Comparison of ENCODE assay signal across 15 cellular contexts in genomic region chrX:153412746-153413720, GRCh38. TPM values are rescaled to one million over a fixed set of nuclear protein-coding genes. Genes with fewer than 3 reads are reported as not detected.
DNase-seq lines count a peak whose midpoint lies in the region; ATAC-seq and TF ChIP-seq lines count a peak whose summit lies in the region.
"Had no signal": no experiment of that assay in that cellular context is flagged by ENCODE, and none has a peak within 500 bp of the region (broad histone marks: within the 10 kb centered on the region; RNA-seq: fewer than 3 reads in every experiment).

No MANE protein-coding gene starts in this region.

- no peak for ATAC-seq in activated naive CD8-positive, alpha-beta T cell treated with anti-CD3 and anti-CD28 coated beads, Interleukin-2, amount 50 U/mL, for 24 hours
- ATAC-seq: stimulated activated naive B cell treated with anti-CD40 and anti-IgM and Interleukin-4, amounts not matched to agents 10 μg/mL and 1 μg/mL and 100 μg/mL, for 72 hours had no signal

- H3K4me1 Mint-ChIP-seq in activated naive CD8-positive, alpha-beta T cell treated with anti-CD3 and anti-CD28 coated beads, Interleukin-2, amount 50 U/mL, for 24 hours = peaks cover 8% of the 10 kb centered on the region
- peaks cover 7% of the 10 kb centered on the region for H3K4me1 Mint-ChIP-seq in activated naive CD8-positive, alpha-beta T cell treated with anti-CD3 and anti-CD28 coated beads for 36 hours
- H3K4me1 Mint-ChIP-seq in type B pancreatic cell (ENCODE audit: unreplicated experiment) = no peaks in the 10 kb centered on the region

- H3K4me3 ChIP-seq in epithelial cell of proximal tubule (ENCODE audit: low read depth, low read length) = no peak overlapping the region

- no peak overlapping the region for H3K27ac ChIP-seq in substantia nigra (ENCODE audit: low read depth, low read length, poor library complexity, severe bottlenecking)
- H3K27ac ChIP-seq: ascending aorta, C4-2B had no signal

- H3K27me3 Mint-ChIP-seq in activated naive CD8-positive, alpha-beta T cell treated with anti-CD3 and anti-CD28 coated beads, Interleukin-2, amount 50 U/mL, for 24 hours = no peaks in the 10 kb centered on the region
- H3K27me3 Mint-ChIP-seq in activated naive CD8-positive, alpha-beta T cell treated with anti-CD3 and anti-CD28 coated beads for 36 hours = no peaks in the 10 kb centered on the region
- H3K27me3 Mint-ChIP-seq in type B pancreatic cell = peaks cover 17% of the 10 kb centered on the region

- peak overlapping the region; percentile 73 for H3K4me3 Mint-ChIP-seq in activated naive CD8-positive, alpha-beta T cell treated with anti-CD3 and anti-CD28 coated beads, Interleukin-2, amount 50 U/mL, for 24 hours
- no peak overlapping the region for H3K4me3 Mint-ChIP-seq in activated naive CD8-positive, alpha-beta T cell treated with anti-CD3 and anti-CD28 coated beads for 36 hours
- no peak overlapping the region for H3K4me3 Mint-ChIP-seq in type B pancreatic cell

- in situ Hi-C loops in SK-MEL-5 (cut with HindIII; ENCODE audit: low pct_unique_long_range_greater_than_20kb, low sequenced_read_pairs) = no loop called here

- H3K9me3 Mint-ChIP-seq in activated naive CD8-positive, alpha-beta T cell treated with anti-CD3 and anti-CD28 coated beads, Interleukin-2, amount 50 U/mL, for 24 hours = no peaks in the 10 kb centered on the region
- no peaks in the 10 kb centered on the region for H3K9me3 Mint-ChIP-seq in activated naive CD8-positive, alpha-beta T cell treated with anti-CD3 and anti-CD28 coated beads for 36 hours
- H3K9me3 Mint-ChIP-seq in type B pancreatic cell = no peaks in the 10 kb centered on the region
- H3K9me3 Mint-ChIP-seq: stimulated activated naive B cell treated with anti-CD40 and anti-IgM and Interleukin-4, amounts not matched to agents 10 μg/mL and 1 μg/mL and 100 μg/mL, for 72 hours had no signal

- TF ChIP-seq CTCF in epithelial cell of proximal tubule (conservative IDR thresholded peaks at IDR 0.05; ENCODE audit: low read depth, low read length) = peak; percentile 7
- peak; percentile 36 for TF ChIP-seq CTCF in type B pancreatic cell (conservative IDR thresholded peaks at IDR 0.05)

- no peak overlapping the region for H3K27ac Mint-ChIP-seq in activated naive CD8-positive, alpha-beta T cell treated with anti-CD3 and anti-CD28 coated beads, Interleukin-2, amount 50 U/mL, for 24 hours
- no peak overlapping the region for H3K27ac Mint-ChIP-seq in activated naive CD8-positive, alpha-beta T cell treated with anti-CD3 and anti-CD28 coated beads for 36 hours
- H3K27ac Mint-ChIP-seq in type B pancreatic cell = no peak overlapping the region
- H3K27ac Mint-ChIP-seq: stimulated activated naive B cell treated with anti-CD40 and anti-IgM and Interleukin-4, amounts not matched to agents 10 μg/mL and 1 μg/mL and 100 μg/mL, for 72 hours had no signal

- no peak for DNase-seq in activated naive CD8-positive, alpha-beta T cell treated with anti-CD3 and anti-CD28 coated beads, Interleukin-2, amount 50 U/mL, for 24 hours
- DNase-seq in activated naive CD8-positive, alpha-beta T cell treated with anti-CD3 and anti-CD28 coated beads for 36 hours = no peak
- DNase-seq in SK-MEL-5 (ENCODE audit: low read depth, low spot score) = peak; percentile 19
- DNase-seq in epithelial cell of proximal tubule (ENCODE audit: low read depth) = no peak
- DNase-seq in type B pancreatic cell (ENCODE audit: extremely low spot score, unreplicated experiment) = no peak
- no peak for DNase-seq in GM03348 (ENCODE audit: low spot score)
- no peak for DNase-seq in substantia nigra (lab: John Stamatoyannopoulos, UW)
- no peak for DNase-seq in anterior cingulate cortex (lab: John Stamatoyannopoulos, UW)
- DNase-seq: activated CD8-positive, alpha-beta memory T cell treated with anti-CD3 and anti-CD28 coated beads, Interleukin-2, amount 50 U/mL, for 4 hours; posterior cingulate gyrus; stimulated activated CD4-positive, alpha-beta T cell treated with anti-CD3 and anti-CD28 coated beads, Interleukin-1b, Interleukin-23, amount 100 ng/mL, for 48 hours; stimulated activated naive B cell treated with anti-CD40 and anti-IgM and Interleukin-4, amounts not matched to agents 10 μg/mL and 1 μg/mL and 100 μg/mL, for 72 hours had no signal

- H3K36me3 Mint-ChIP-seq in activated naive CD8-positive, alpha-beta T cell treated with anti-CD3 and anti-CD28 coated beads, Interleukin-2, amount 50 U/mL, for 24 hours (ENCODE audit: low read depth) = no peaks in the 10 kb centered on the region
- no peaks in the 10 kb centered on the region for H3K36me3 Mint-ChIP-seq in activated naive CD8-positive, alpha-beta T cell treated with anti-CD3 and anti-CD28 coated beads for 36 hours
- H3K36me3 Mint-ChIP-seq in type B pancreatic cell = no peaks in the 10 kb centered on the region

RNA-seq across cellular contexts. Expression of gene ZFP92, which starts 1.8 kb away (rescaled TPM):
- 1 to 10 TPM; 1.3 to 1.5 TPM for total RNA-seq in activated naive CD8-positive, alpha-beta T cell treated with anti-CD3 and anti-CD28 coated beads for 36 hours
- total RNA-seq in SK-MEL-5 (2014; rRNA removed; shearing (Covaris generic)) = 0.53 and 0.56 TPM in 2 replicates
- 0.70 and 1.2 TPM in 2 replicates for polyA plus RNA-seq in SK-MEL-5 (2015; cell fraction: cytosol; rRNA removed)
- 0.30 and 0.33 TPM in 2 replicates for polyA plus RNA-seq in SK-MEL-5 (2015; cell fraction: nucleus; rRNA removed)
- total RNA-seq in epithelial cell of proximal tubule (0.06 and 0.14 TPM in 2 replicates), type B pancreatic cell (ENCODE audit: low replicate concordance) (0.26 and 0.41 TPM in 2 replicates)

RNA-seq across cellular contexts. Expression of gene PNMA6E, which starts 11.9 kb away (rescaled TPM):
- total RNA-seq in activated naive CD8-positive, alpha-beta T cell treated with anti-CD3 and anti-CD28 coated beads for 36 hours = not detected
- total RNA-seq in SK-MEL-5 (2014; rRNA removed; shearing (Covaris generic)) = not detected in 2 replicates
- polyA plus RNA-seq in SK-MEL-5 (2015; cell fraction: cytosol; rRNA removed) = not detected in 2 replicates
- polyA plus RNA-seq in SK-MEL-5 (2015; cell fraction: nucleus; rRNA removed) = not detected in 2 replicates
- total RNA-seq in epithelial cell of proximal tubule (not detected in 2 replicates), type B pancreatic cell (ENCODE audit: low replicate concordance) (not detected in 2 replicates)
- total RNA-seq: ascending aorta, NCI-H460 had no signal

RNA-seq across cellular contexts. Expression of gene TREX2, which starts 32.8 kb away (rescaled TPM):
- total RNA-seq in activated naive CD8-positive, alpha-beta T cell treated with anti-CD3 and anti-CD28 coated beads for 36 hours = 1 to 10 TPM; 1.8 to 2.1 TPM
- 0.19 and 0.40 TPM in 2 replicates for total RNA-seq in SK-MEL-5 (2014; rRNA removed; shearing (Covaris generic))
- polyA plus RNA-seq in SK-MEL-5 (2015; cell fraction: cytosol; rRNA removed) = 0.96 and 2.4 TPM in 2 replicates
- 1.7 and 2.2 TPM in 2 replicates for polyA plus RNA-seq in SK-MEL-5 (2015; cell fraction: nucleus; rRNA removed)
- not detected in 2 replicates for total RNA-seq in epithelial cell of proximal tubule
- total RNA-seq in type B pancreatic cell (ENCODE audit: low replicate concordance) = 0.72 and 1.3 TPM in 2 replicates

RNA-seq across cellular contexts. Expression of gene HAUS7, which starts 57.3 kb away (rescaled TPM):
- total RNA-seq in activated naive CD8-positive, alpha-beta T cell treated with anti-CD3 and anti-CD28 coated beads for 36 hours = 10 to 100 TPM; 66.4 to 67.2 TPM
- 22.1 and 24.7 TPM in 2 replicates for total RNA-seq in SK-MEL-5 (2014; rRNA removed; shearing (Covaris generic))
- polyA plus RNA-seq in SK-MEL-5 (2015; cell fraction: cytosol; rRNA removed) = 30.2 and 36.5 TPM in 2 replicates
- polyA plus RNA-seq in SK-MEL-5 (2015; cell fraction: nucleus; rRNA removed) = 73.1 and 89.4 TPM in 2 replicates
- 24.3 and 57.0 TPM in 2 replicates for total RNA-seq in epithelial cell of proximal tubule
- 19.6 and 32.5 TPM in 2 replicates for total RNA-seq in type B pancreatic cell (ENCODE audit: low replicate concordance)
